21 cellular contexts compared by ENCODE assay signal in genomic region chr1:73783367-73783766, GRCh38.
"Had no signal": no experiment of that assay in that cellular context is flagged by ENCODE, and none has a peak within 500 bp of the region (broad histone marks: within the 10 kb centered on the region; RNA-seq: fewer than 3 reads in every experiment).

No MANE protein-coding gene starts in this region.

- H3K4me3 ChIP-seq: gastroesophageal sphincter, neural progenitor cell, right lobe of liver, thoracic aorta had no signal

- DNase-seq: activated CD4-positive, alpha-beta T cell treated with anti-CD3 and anti-CD28 coated beads for 36 hours; activated CD4-positive, CD25-positive, alpha-beta regulatory T cell; activated CD8-positive, alpha-beta memory T cell treated with anti-CD3 and anti-CD28 coated beads, Interleukin-2, amount 10 ng/mL, durations not matched to agents 7 days and 5 days; activated CD8-positive, alpha-beta T cell treated with anti-CD3 and anti-CD28 coated beads, Interleukin-2, amount 10 ng/mL, durations not matched to agents 7 days and 5 days; activated naive CD4-positive, alpha-beta T cell; activated T-cell treated with anti-CD3 and anti-CD28 coated beads, Interleukin-2, amount 50 U/mL, for 48 hours; effector memory CD4-positive, alpha-beta T cell; head of caudate nucleus; hippocampal formation; kidney; natural killer cell; right lobe of liver; small intestine; stimulated activated CD4-positive, alpha-beta T cell treated with anti-CD3 and anti-CD28 coated beads, Interleukin-4, amount 100 ng/mL, for 24 hours; T-helper 2 cell had no signal

- H3K27me3 ChIP-seq: gastroesophageal sphincter, neural progenitor cell, right lobe of liver had no signal

- H3K36me3 ChIP-seq: gastroesophageal sphincter, neural progenitor cell, right lobe of liver, thoracic aorta had no signal

- H3K4me1 Mint-ChIP-seq: activated CD4-positive, alpha-beta T cell treated with anti-CD3 and anti-CD28 coated beads for 36 hours; activated CD8-positive, alpha-beta memory T cell treated with anti-CD3 and anti-CD28 coated beads, Interleukin-2, amount 10 ng/mL, durations not matched to agents 7 days and 5 days; natural killer cell; neural progenitor cell; stimulated activated effector memory CD8-positive, alpha-beta T cell treated with anti-CD3 and anti-CD28 coated beads, Interleukin-12 subunit alpha, Interleukin-12 subunit beta, amount 100 ng/mL, for 72 hours had no signal

- H3K9me3 ChIP-seq: gastroesophageal sphincter, right lobe of liver, thoracic aorta had no signal

- H3K27ac Mint-ChIP-seq: activated CD4-positive, alpha-beta T cell treated with anti-CD3 and anti-CD28 coated beads for 36 hours; activated CD8-positive, alpha-beta memory T cell treated with anti-CD3 and anti-CD28 coated beads, Interleukin-2, amount 10 ng/mL, durations not matched to agents 7 days and 5 days; activated CD8-positive, alpha-beta T cell treated with anti-CD3 and anti-CD28 coated beads, Interleukin-2, amount 10 ng/mL, durations not matched to agents 7 days and 5 days; activated naive CD4-positive, alpha-beta T cell treated with anti-CD3 and anti-CD28 coated beads, Interleukin-2, amount 50 U/mL, for 72 hours; natural killer cell; neural progenitor cell; stimulated activated effector memory CD8-positive, alpha-beta T cell treated with anti-CD3 and anti-CD28 coated beads, Interleukin-12 subunit alpha, Interleukin-12 subunit beta, amount 100 ng/mL, for 72 hours; stimulated activated naive CD8-positive, alpha-beta T cell treated with anti-CD3 and anti-CD28 coated beads, Interleukin-15, Interleukin-2, amounts not matched to agents 100 ng/mL and 50 ng/mL, for 24 hours had no signal

- H3K4me3 Mint-ChIP-seq: activated CD4-positive, alpha-beta T cell treated with anti-CD3 and anti-CD28 coated beads for 36 hours; activated CD8-positive, alpha-beta memory T cell treated with anti-CD3 and anti-CD28 coated beads, Interleukin-2, amount 10 ng/mL, durations not matched to agents 7 days and 5 days; activated CD8-positive, alpha-beta T cell treated with anti-CD3 and anti-CD28 coated beads, Interleukin-2, amount 10 ng/mL, durations not matched to agents 7 days and 5 days; natural killer cell; neural progenitor cell; stimulated activated effector memory CD8-positive, alpha-beta T cell treated with anti-CD3 and anti-CD28 coated beads, Interleukin-12 subunit alpha, Interleukin-12 subunit beta, amount 100 ng/mL, for 72 hours; stimulated activated naive CD8-positive, alpha-beta T cell treated with anti-CD3 and anti-CD28 coated beads, Interleukin-15, Interleukin-2, amounts not matched to agents 100 ng/mL and 50 ng/mL, for 24 hours had no signal

- H3K27ac ChIP-seq: gastroesophageal sphincter, neural progenitor cell, right lobe of liver, thoracic aorta had no signal

- H3K27me3 Mint-ChIP-seq: activated CD4-positive, alpha-beta T cell treated with anti-CD3 and anti-CD28 coated beads for 36 hours; activated CD8-positive, alpha-beta memory T cell treated with anti-CD3 and anti-CD28 coated beads, Interleukin-2, amount 10 ng/mL, durations not matched to agents 7 days and 5 days; stimulated activated naive CD8-positive, alpha-beta T cell treated with anti-CD3 and anti-CD28 coated beads, Interleukin-15, Interleukin-2, amounts not matched to agents 100 ng/mL and 50 ng/mL, for 24 hours had no signal

- H3K36me3 Mint-ChIP-seq: activated CD8-positive, alpha-beta memory T cell treated with anti-CD3 and anti-CD28 coated beads, Interleukin-2, amount 10 ng/mL, durations not matched to agents 7 days and 5 days; activated naive CD4-positive, alpha-beta T cell treated with anti-CD3 and anti-CD28 coated beads, Interleukin-2, amount 50 U/mL, for 72 hours; natural killer cell; neural progenitor cell; stimulated activated effector memory CD8-positive, alpha-beta T cell treated with anti-CD3 and anti-CD28 coated beads, Interleukin-12 subunit alpha, Interleukin-12 subunit beta, amount 100 ng/mL, for 72 hours had no signal

- ATAC-seq: activated CD4-positive, alpha-beta T cell treated with anti-CD3 and anti-CD28 coated beads for 36 hours; activated CD8-positive, alpha-beta memory T cell treated with anti-CD3 and anti-CD28 coated beads, Interleukin-2, amount 10 ng/mL, durations not matched to agents 7 days and 5 days; activated CD8-positive, alpha-beta T cell treated with anti-CD3 and anti-CD28 coated beads, Interleukin-2, amount 10 ng/mL, durations not matched to agents 7 days and 5 days; activated naive CD4-positive, alpha-beta T cell treated with anti-CD3 and anti-CD28 coated beads, Interleukin-2, amount 50 U/mL, for 72 hours; gastroesophageal sphincter; natural killer cell; right lobe of liver; stimulated activated effector memory CD8-positive, alpha-beta T cell treated with anti-CD3 and anti-CD28 coated beads, Interleukin-12 subunit alpha, Interleukin-12 subunit beta, amount 100 ng/mL, for 72 hours had no signal

- H3K4me1 ChIP-seq: gastroesophageal sphincter, neural progenitor cell, right lobe of liver had no signal

- H3K9me3 Mint-ChIP-seq: neural progenitor cell had no signal
